Comparison of ENCODE assay signal across 16 cellular contexts in the genomic region with DNA sequence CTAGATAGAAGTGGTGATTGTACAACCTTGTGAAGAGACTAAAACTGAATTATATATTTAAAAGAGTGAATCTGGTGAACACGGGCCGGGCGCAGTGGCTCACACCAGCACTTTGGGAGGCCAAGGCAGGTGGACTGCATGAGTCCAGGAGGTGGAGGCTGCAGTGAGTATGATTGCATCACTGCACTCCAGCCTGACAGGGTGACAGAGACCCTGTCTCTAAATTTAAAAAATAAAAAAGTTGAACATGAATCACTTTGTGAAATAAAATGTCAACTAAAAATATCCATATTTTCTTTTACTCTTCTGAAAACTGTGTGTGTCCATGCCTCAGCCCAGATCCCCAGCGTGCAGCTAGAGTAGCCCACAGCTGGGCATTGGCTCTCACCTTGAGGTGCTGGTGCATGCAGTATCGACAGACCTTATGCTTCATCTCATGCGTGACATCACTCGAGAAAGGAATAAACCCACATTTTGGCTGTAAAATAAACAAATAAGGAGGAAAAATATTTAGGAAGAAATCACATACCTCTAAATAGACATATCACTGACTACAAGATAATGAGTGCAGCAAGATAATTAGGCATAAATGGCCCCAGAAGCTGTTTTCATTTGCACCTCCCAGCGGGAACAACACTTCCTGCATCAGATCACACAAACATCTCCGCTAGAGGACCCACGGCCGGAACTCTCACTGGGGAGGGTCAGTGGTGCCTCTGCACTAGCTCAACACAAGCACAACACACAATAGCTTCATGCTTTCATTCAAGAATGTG.
"Had no signal": no experiment of that assay in that cellular context is flagged by ENCODE, and none has a peak within 500 bp of the region (broad histone marks: within the 10 kb centered on the region; RNA-seq: fewer than 3 reads in every experiment).

No MANE protein-coding gene starts in this region.

- DNase-seq: activated CD4-positive, alpha-beta T cell treated with anti-CD3 and anti-CD28 coated beads for 4 hours; activated naive CD4-positive, alpha-beta T cell treated with Interleukin-2 at 50 U/mL for 16 hours; activated T-cell treated with anti-CD3 and anti-CD28 coated beads, Interleukin-2, amount 50 U/mL, for 72 hours; islet precursor cell; natural killer cell; SIG-M5; sigmoid colon; stimulated activated CD4-positive, alpha-beta T cell treated with anti-CD3 and anti-CD28 coated beads, Interleukin-12 subunit alpha, Interleukin-12 subunit beta, amount 100 ng/mL, for 4 hours; stimulated activated CD4-positive, alpha-beta T cell treated with anti-CD3 and anti-CD28 coated beads, Interleukin-2, amount 100 ng/mL, for 24 hours; T-helper 2 cell had no signal

- ATAC-seq: activated T-cell treated with anti-CD3 and anti-CD28 coated beads, Interleukin-2, amount 50 U/mL, for 72 hours; left lung; natural killer cell; stimulated activated memory B cell treated with anti-CD40 and anti-IgM and Interleukin-4, amounts not matched to agents 10 μg/mL and 1 μg/mL and 100 μg/mL, for 72 hours had no signal

- H3K9me3 ChIP-seq: sigmoid colon had no signal

- H3K27ac ChIP-seq: hepatocyte, left lung, sigmoid colon had no signal

- H3K27ac Mint-ChIP-seq: activated CD4-positive, alpha-beta memory T cell treated with anti-CD3 and anti-CD28 coated beads, Interleukin-2, amount 10 ng/mL, durations not matched to agents 7 days and 5 days; activated T-cell treated with anti-CD3 and anti-CD28 coated beads, Interleukin-2, amount 50 U/mL, for 72 hours; memory B cell; natural killer cell; stimulated activated memory B cell treated with anti-CD40 and anti-IgM and Interleukin-4, amounts not matched to agents 10 μg/mL and 1 μg/mL and 100 μg/mL, for 72 hours had no signal

- H3K4me3 ChIP-seq: hepatocyte, left lung, sigmoid colon, tibial nerve had no signal

- H3K4me1 Mint-ChIP-seq: memory B cell; stimulated activated memory B cell treated with anti-CD40 and anti-IgM and Interleukin-4, amounts not matched to agents 10 μg/mL and 1 μg/mL and 100 μg/mL, for 72 hours had no signal

- H3K4me3 Mint-ChIP-seq: activated CD4-positive, alpha-beta memory T cell treated with anti-CD3 and anti-CD28 coated beads, Interleukin-2, amount 10 ng/mL, durations not matched to agents 7 days and 5 days; activated T-cell treated with anti-CD3 and anti-CD28 coated beads, Interleukin-2, amount 50 U/mL, for 72 hours; memory B cell; natural killer cell; stimulated activated memory B cell treated with anti-CD40 and anti-IgM and Interleukin-4, amounts not matched to agents 10 μg/mL and 1 μg/mL and 100 μg/mL, for 72 hours had no signal

- H3K27me3 Mint-ChIP-seq: activated CD4-positive, alpha-beta memory T cell treated with anti-CD3 and anti-CD28 coated beads, Interleukin-2, amount 10 ng/mL, durations not matched to agents 7 days and 5 days; memory B cell; stimulated activated memory B cell treated with anti-CD40 and anti-IgM and Interleukin-4, amounts not matched to agents 10 μg/mL and 1 μg/mL and 100 μg/mL, for 72 hours had no signal

- H3K9me3 Mint-ChIP-seq: activated CD4-positive, alpha-beta memory T cell treated with anti-CD3 and anti-CD28 coated beads, Interleukin-2, amount 10 ng/mL, durations not matched to agents 7 days and 5 days had no signal

- H3K4me1 ChIP-seq: left lung had no signal

- H3K27me3 ChIP-seq: hepatocyte, left lung, sigmoid colon, tibial nerve had no signal
